ENCODE assay signal across 9 cellular contexts in the genomic region with DNA sequence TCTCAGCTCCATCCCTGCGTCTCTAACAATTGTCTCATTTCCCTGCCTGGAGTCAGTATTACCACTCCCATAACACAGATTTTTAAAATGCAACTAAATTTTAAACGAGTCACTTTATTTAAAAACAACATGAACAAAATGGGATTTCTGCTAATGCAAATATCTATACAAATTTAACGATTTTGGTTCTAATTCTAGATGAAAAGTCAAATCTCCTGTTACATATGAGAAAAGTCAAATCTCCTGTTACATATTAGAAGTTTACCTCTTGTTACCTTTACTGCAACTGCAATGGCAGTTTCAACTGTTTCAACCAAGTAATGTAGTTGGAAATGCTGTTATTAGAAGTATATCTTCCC. TPM values are rescaled to one million over a fixed set of nuclear protein-coding genes. Genes with fewer than 3 reads are reported as not detected.
DNase-seq lines count a peak whose midpoint lies in the region; ATAC-seq, FAIRE-seq and TF ChIP-seq lines count a peak whose summit lies in the region.
"Had no signal": no experiment of that assay in that cellular context is flagged by ENCODE, and none has a peak within 500 bp of the region (broad histone marks: within the 10 kb centered on the region; RNA-seq: fewer than 3 reads in every experiment).

No MANE protein-coding gene starts in this region.

- H3K27me3 Mint-ChIP-seq in CD4-positive, alpha-beta T cell, result no peaks in the 10 kb centered on the region
- H3K27me3 Mint-ChIP-seq in osteocyte (ENCODE audit: unreplicated experiment), result peaks cover 21% of the 10 kb centered on the region

- H3K4me1 ChIP-seq in OCI-LY1 (ENCODE audit: insufficient read depth, low read length, severe bottlenecking), result peaks cover 19% of the 10 kb centered on the region
- H3K4me1 ChIP-seq in H1 (replicated peaks in 1 of 4; ENCODE audit: control insufficient read depth in 3 of 4, insufficient read depth in 4 of 4, low read length in 3 of 4), result peaks cover 0 to 3% (median 0%) of the 10 kb centered on the region in 4 experiments; a peak in 2 of 7 replicates

- H3K18ac ChIP-seq in H1 (ENCODE audit: extremely low read depth, low read length), result no peak overlapping the region

- peak overlapping the region; percentile 90 for H3K4me3 Mint-ChIP-seq in CD4-positive, alpha-beta T cell
- peak overlapping the region; percentile 89 for H3K4me3 Mint-ChIP-seq in osteocyte (ENCODE audit: unreplicated experiment)

- 0 out of 2 replicates have a peak, but pooled peaks cover 2% of the 10 kb centered on the region for H3K79me1 ChIP-seq in H1 (ENCODE audit: low read depth, low read length)

- DNase-seq in CD4-positive, alpha-beta T cell, result no peak
- DNase-seq in H1 (ENCODE audit: low read depth in 1 of 2, low spot score in 2 of 2) (no peak), osteocyte (ENCODE audit: extremely low spot score, unreplicated experiment) (no peak), RKO (ENCODE audit: low spot score) (no peak), Kasumi-1 (lab: John Stamatoyannopoulos, UW) (no peak)

- peaks cover 16% of the 10 kb centered on the region for H3K4me1 Mint-ChIP-seq in CD4-positive, alpha-beta T cell (ENCODE audit: low read depth)
- H3K4me1 Mint-ChIP-seq in osteocyte (ENCODE audit: unreplicated experiment), result peaks cover 13% of the 10 kb centered on the region

- peak overlapping the region; percentile 85 for H3K27ac ChIP-seq in CD4-positive, alpha-beta T cell (ENCODE audit: low read depth, low read length)
- H3K27ac ChIP-seq in OCI-LY1 (ENCODE audit: low read depth, low read length, poor library complexity, severe bottlenecking) (peak overlapping the region; percentile 73), H1 (ENCODE audit: low read depth, low read length) (no peak overlapping the region)

- no peak overlapping the region for H4K91ac ChIP-seq in H1 (replicated peaks; ENCODE audit: insufficient read length, low read length)

- ATAC-seq in CD4-positive, alpha-beta T cell (ENCODE audit: poor library complexity), result no peak
- ATAC-seq in HG03095 (IDR thresholded peaks at IDR 0.05; ENCODE audit: unreplicated experiment), result no peak
- ATAC-seq in GM21367 (IDR thresholded peaks at IDR 0.05; ENCODE audit: unreplicated experiment), result no peak

- H3K79me2 ChIP-seq in OCI-LY1 (ENCODE audit: insufficient read depth, low read length) (no peaks in the 10 kb centered on the region), H1 (ENCODE audit: control insufficient read depth in 1 of 2, insufficient read depth in 2 of 2, low read length in 2 of 2) (peaks cover 0 to 4% of the 10 kb centered on the region in 2 experiments; a peak in 2 of 4 replicates)

- no peaks in the 10 kb centered on the region for H3K9me2 ChIP-seq in OCI-LY1 (ENCODE audit: low read depth, low read length)

- H3K56ac ChIP-seq in H1 (replicated peaks; ENCODE audit: insufficient read length, low read depth, low read length), result no peak overlapping the region

- H3K9ac ChIP-seq in OCI-LY1 (ENCODE audit: low read length) (no peak overlapping the region; the same call in 1 of the 2 replicates), H1 (replicated peaks in 1 of 4; ENCODE audit: extremely low read depth in 1 of 4, low read depth in 3 of 4, low read length in 3 of 4) (no peak overlapping the region)

- no peaks in the 10 kb centered on the region for H4K20me1 ChIP-seq in OCI-LY1 (ENCODE audit: insufficient read depth, low read length)
- no peaks in the 10 kb centered on the region for H4K20me1 ChIP-seq in H1 (replicated peaks in 1 of 2; ENCODE audit: control insufficient read depth in 1 of 2, insufficient read depth in 2 of 2, low read length in 2 of 2)

- H3K4me2 ChIP-seq in OCI-LY1 (ENCODE audit: low read length) (peak overlapping the region; percentile 67), H1 (ENCODE audit: insufficient read depth in 1 of 2, low read depth in 2 of 2, low read length in 2 of 2) (peak overlapping the region; percentile 49 to 78; a peak in 2 of 4 replicates)

- TF ChIP-seq CTCF in CD4-positive, alpha-beta T cell (IDR thresholded peaks at IDR 0.05), result peak; percentile 52
- no peak for TF ChIP-seq CTCF in OCI-LY1 (IDR thresholded peaks at IDR 0.05; ENCODE audit: low read length)
- TF ChIP-seq CTCF in H1 (IDR thresholded peaks at IDR 0.05; ENCODE audit: control extremely low read depth in 1 of 3, insufficient read depth in 1 of 3, low read depth in 1 of 3, low read length in 3 of 3), result no peak
- no peak for TF ChIP-seq CTCF in osteocyte (IDR thresholded peaks at IDR 0.05)

- H2AK5ac ChIP-seq in H1 (ENCODE audit: low read depth, low read length), result no peak overlapping the region

- no peak overlapping the region for H4K8ac ChIP-seq in H1 (ENCODE audit: extremely low read depth, insufficient read depth, low read length)

- FAIRE-seq in H1 (lab: Jason Lieb, UNC), result no peak

- peaks cover 8% of the 10 kb centered on the region for H3K9me3 Mint-ChIP-seq in CD4-positive, alpha-beta T cell
- no peaks in the 10 kb centered on the region for H3K9me3 Mint-ChIP-seq in osteocyte (ENCODE audit: unreplicated experiment)

- H3K4ac ChIP-seq in H1 (replicated peaks; ENCODE audit: insufficient read length, low read depth, low read length), result no peak overlapping the region

- no peak for TF ChIP-seq EP300 in H1 (IDR thresholded peaks at IDR 0.05; ENCODE audit: borderline replicate concordance in 1 of 2, low read depth in 2 of 2, low read length in 2 of 2)

- no peak overlapping the region for H4K5ac ChIP-seq in H1 (ENCODE audit: insufficient read length, low read depth, low read length)

- H2BK5ac ChIP-seq in H1 (ENCODE audit: low read depth, low read length), result no peak overlapping the region

- peaks cover 4% of the 10 kb centered on the region for H3K9me3 ChIP-seq in CD4-positive, alpha-beta T cell (ENCODE audit: control insufficient read depth, low read length)
- H3K9me3 ChIP-seq in OCI-LY1 (ENCODE audit: low read length), result peaks cover 25% of the 10 kb centered on the region
- H3K9me3 ChIP-seq in H1 (ENCODE audit: insufficient read depth in 2 of 2, low read depth in 1 of 2, low read length in 1 of 2), result peaks cover 3 to 12% of the 10 kb centered on the region in 2 experiments

- no peaks in the 10 kb centered on the region for H3K36me3 Mint-ChIP-seq in CD4-positive, alpha-beta T cell (ENCODE audit: low read depth)
- H3K36me3 Mint-ChIP-seq in osteocyte (ENCODE audit: unreplicated experiment), result peaks cover 9% of the 10 kb centered on the region

- no peak for TF ChIP-seq POLR2A in H1 (IDR thresholded peaks at IDR 0.05; ENCODE audit: control extremely low read depth in 1 of 2, low read depth in 2 of 2, low read length in 2 of 2)

- no peak overlapping the region for H2BK20ac ChIP-seq in H1 (ENCODE audit: low read length)

- H3K23ac ChIP-seq in H1 (ENCODE audit: insufficient read length), result no peak overlapping the region

- H3K27me3 ChIP-seq in CD4-positive, alpha-beta T cell (ENCODE audit: control insufficient read depth, insufficient read depth, low read length), result no peaks in the 10 kb centered on the region
- H3K27me3 ChIP-seq in OCI-LY1 (ENCODE audit: insufficient read depth, low read length) (no peaks in the 10 kb centered on the region), H1 (replicated peaks in 1 of 4; ENCODE audit: control insufficient read depth in 3 of 4, extremely low read depth in 1 of 4, insufficient read depth in 3 of 4, low read length in 3 of 4) (no peaks in the 10 kb centered on the region)

- intact Hi-C loops in CD4-positive, alpha-beta T cell (cut with DNase I, micrococcal nuclease), result loop anchor here (1.0 to 10.0 kb wide), 4 partner anchors 10 to 1555 kb away; a partner anchor contains a TSS

- peak overlapping the region; percentile 62 for H3K4me3 ChIP-seq in OCI-LY1 (ENCODE audit: low read depth, low read length, poor library complexity, severe bottlenecking)
- peak overlapping the region in 3 of 4 experiments; percentile 50 to 72 (median 68); a peak in 6 of 8 replicates for H3K4me3 ChIP-seq in H1 (ENCODE audit: extremely low read depth in 1 of 4, insufficient read depth in 2 of 4, low read depth in 3 of 4, low read length in 4 of 4)

- CTCF ChIA-PET in CD4-positive, alpha-beta T cell (lab: Charles Lee), result interaction anchor here (0.8 to 3.9 kb wide), 29 partner anchors 10 to 1202 kb away, joined by 3 to 39 read pairs (median 4); a partner anchor contains a TSS
- CTCF ChIA-PET in H1 (lab: Charles Lee; ENCODE audit: partially characterized antibody), result interaction anchor here (0.5 to 9.3 kb wide), 35 partner anchors 10 to 1656 kb away, joined by 3 to 95 read pairs (median 3); a partner anchor contains a TSS

- H3F3A ChIP-seq in OCI-LY1 (ENCODE audit: insufficient read depth, low read length), result no peaks in the 10 kb centered on the region

- no peak overlapping the region for H2AFZ ChIP-seq in OCI-LY1 (ENCODE audit: low read length)
- H2AFZ ChIP-seq in H1 (ENCODE audit: low read length), result no peak overlapping the region

- H2BK120ac ChIP-seq in H1 (replicated peaks; ENCODE audit: low read depth, low read length), result no peak overlapping the region

- H2BK15ac ChIP-seq in H1 (ENCODE audit: low read length), result no peak overlapping the region

- peaks cover 2% of the 10 kb centered on the region; the same call in 1 of the 2 replicates for H3K23me2 ChIP-seq in H1 (ENCODE audit: low read depth, low read length)

- no peak overlapping the region for H3K14ac ChIP-seq in H1 (ENCODE audit: insufficient read length)

- H2BK12ac ChIP-seq in H1 (ENCODE audit: low read depth, low read length), result no peak overlapping the region

- H3K36me3 ChIP-seq in OCI-LY1 (ENCODE audit: insufficient read depth, low read length) (peaks cover 26% of the 10 kb centered on the region), H1 (ENCODE audit: control insufficient read depth in 2 of 4, insufficient read depth in 4 of 4, low read length in 3 of 4) (peaks cover 0 to 25% (median 7%) of the 10 kb centered on the region in 4 experiments; a peak in 3 of 8 replicates)

- POLR2A ChIA-PET in CD4-positive, alpha-beta T cell (lab: Charles Lee), result interaction anchor here (0.5 to 2.6 kb wide), 22 partner anchors 10 to 1203 kb away, joined by 3 to 50 read pairs (median 6); a partner anchor contains a TSS
- POLR2A ChIA-PET in H1 (lab: Charles Lee; ENCODE audit: partially characterized antibody), result interaction anchor here (0.9 to 2.3 kb wide), 7 partner anchors 10 to 357 kb away, joined by 3 to 9 read pairs (median 5); a partner anchor contains a TSS

- H3K27ac Mint-ChIP-seq in CD4-positive, alpha-beta T cell, result peak overlapping the region; percentile 93
- H3K27ac Mint-ChIP-seq in osteocyte (ENCODE audit: unreplicated experiment), result peak overlapping the region; percentile 91

- TF ChIP-seq RAD21 in H1 (IDR thresholded peaks at IDR 0.05 in 1 of 2, conservative IDR thresholded peaks at IDR 0.05 in 1 of 2; ENCODE audit: low read depth in 2 of 2, low read length in 2 of 2), result no peak

- WGBS in H1 (ENCODE audit: extremely low coverage in 1 of 2, insufficient coverage in 1 of 2, insufficient read length in 1 of 2, insufficient replicate concordance in 2 of 2, low coverage in 1 of 2, low lambda C conversion rate in 2 of 2, missing lambda C conversion rate in 1 of 2), 2 experiments, result 27% methylated on average over 3 of the region's 3 CpGs; no CpG with 5 or more reads in 1 of the 2 experiments

RNA-seq across cellular contexts. Expression of a gene that starts 0.6 kb away (rescaled TPM):
- total RNA-seq in CD4-positive, alpha-beta T cell, result 1 to 10 TPM; 1.1 to 1.7 TPM
- total RNA-seq in H1 (2021; fragmentation: NEBNext Ultra II Directional; extraction: Animal tissue kit (Norgen Biotek cat#: 25700)), result 67.7 and 77.0 TPM in 2 replicates
- 36.8 and 51.8 TPM in 2 replicates for polyA plus RNA-seq in H1 (2011; rRNA removed)
- polyA plus RNA-seq in H1 (2011; cell fraction: cytosol; rRNA removed), result 59.5 TPM
- polyA plus RNA-seq in H1 (2011; cell fraction: nucleus; rRNA removed), result 43.3 TPM
- polyA plus RNA-seq in H1 (2012, experiment 1 of 2), result 96.0 to 139 TPM (median 107 TPM) in 4 replicates
- 131 TPM for polyA plus RNA-seq in H1 (2012, experiment 2 of 2)
- 96.7 TPM for polyA plus RNA-seq in H1 (2013, experiment 1 of 2)
- 93.2 TPM for polyA plus RNA-seq in H1 (2013, experiment 2 of 2)
- 28.6 and 30.4 TPM in 2 replicates for polyA minus RNA-seq in H1 (2011; rRNA and poly(A)+ RNA removed)
- polyA minus RNA-seq in H1 (2011; cell fraction: cytosol; rRNA and poly(A)+ RNA removed), result 68.5 TPM
- polyA minus RNA-seq in H1 (2011; cell fraction: nucleus; rRNA and poly(A)+ RNA removed), result 96.7 TPM
- 16.6 and 19.5 TPM in 2 replicates for total RNA-seq in osteocyte

RNA-seq across cellular contexts. Expression of a gene that starts 57.4 kb away (rescaled TPM):
- not detected for total RNA-seq in CD4-positive, alpha-beta T cell
- 3.0 and 3.2 TPM in 2 replicates for total RNA-seq in H1 (2021; fragmentation: NEBNext Ultra II Directional; extraction: Animal tissue kit (Norgen Biotek cat#: 25700))
- polyA plus RNA-seq in H1 (2011; rRNA removed), result 2.1 and 2.9 TPM in 2 replicates
- polyA plus RNA-seq in H1 (2011; cell fraction: cytosol; rRNA removed), result 2.6 TPM
- polyA plus RNA-seq in H1 (2011; cell fraction: nucleus; rRNA removed), result 1.6 TPM
- polyA plus RNA-seq in H1 (2012, experiment 1 of 2), result 2.3 to 4.1 TPM (median 3.1 TPM) in 4 replicates
- 1.4 TPM for polyA plus RNA-seq in H1 (2012, experiment 2 of 2)
- polyA plus RNA-seq in H1 (2013, experiment 1 of 2), result 2.9 TPM
- 2.8 TPM for polyA plus RNA-seq in H1 (2013, experiment 2 of 2)
- 1.8 and 2.0 TPM in 2 replicates for polyA minus RNA-seq in H1 (2011; rRNA and poly(A)+ RNA removed)
- polyA minus RNA-seq in H1 (2011; cell fraction: cytosol; rRNA and poly(A)+ RNA removed), result 2.9 TPM
- polyA minus RNA-seq in H1 (2011; cell fraction: nucleus; rRNA and poly(A)+ RNA removed), result 2.0 TPM
- total RNA-seq in osteocyte, result not detected in 2 replicates
- total RNA-seq: T-helper 1 cell treated with Interleukin-12 subunit alpha and Interleukin-12 subunit beta and Interleukin-4 antibody, amounts not matched to agents 30 ng/mL and 1 ng/mL, for 36 hours had no signal
